Comparison of ENCODE assay signal across 16 cellular contexts in genomic region chr6:42519779-42520178, GRCh38. TPM values are rescaled to one million over a fixed set of nuclear protein-coding genes. Genes with fewer than 3 reads are reported as not detected.
DNase-seq lines count a peak whose midpoint lies in the region; ATAC-seq and TF ChIP-seq lines count a peak whose summit lies in the region.
"Had no signal": no experiment of that assay in that cellular context is flagged by ENCODE, and none has a peak within 500 bp of the region (broad histone marks: within the 10 kb centered on the region; RNA-seq: fewer than 3 reads in every experiment).

No MANE protein-coding gene starts in this region.

- H3K4me1 ChIP-seq in OCI-LY3 (ENCODE audit: low read length), result peaks cover 46% of the 10 kb centered on the region
- peaks cover 33% of the 10 kb centered on the region for H3K4me1 ChIP-seq in osteoblast (ENCODE audit: insufficient read depth, low read length)
- H3K4me1 ChIP-seq: BLaER1, HAP-1 had no signal

- H3K79me2 ChIP-seq in OCI-LY3 (ENCODE audit: low read length) (no peaks in the 10 kb centered on the region), osteoblast (ENCODE audit: insufficient read depth, low read length) (no peaks in the 10 kb centered on the region)

- H3K4me3 Mint-ChIP-seq in activated T-cell treated with anti-CD3 and anti-CD28 coated beads, Interleukin-2, amount 50 U/mL, for 24 hours, result no peak overlapping the region
- no peak overlapping the region for H3K4me3 Mint-ChIP-seq in activated T-cell treated with anti-CD3 and anti-CD28 coated beads, Interleukin-2, amount 50 U/mL, for 72 hours
- no peak overlapping the region for H3K4me3 Mint-ChIP-seq in mesothelial cell of epicardium
- H3K4me3 Mint-ChIP-seq: CD14-positive monocyte; CD4-positive, alpha-beta memory T cell had no signal

- peaks cover 5% of the 10 kb centered on the region for H3K36me3 Mint-ChIP-seq in activated T-cell treated with anti-CD3 and anti-CD28 coated beads, Interleukin-2, amount 50 U/mL, for 24 hours (ENCODE audit: low read depth)
- peaks cover 2 to 7% of the 10 kb centered on the region in 2 donors for H3K36me3 Mint-ChIP-seq in activated T-cell treated with anti-CD3 and anti-CD28 coated beads, Interleukin-2, amount 50 U/mL, for 72 hours (ENCODE audit: insufficient read depth in 2 of 2)
- peaks cover 2% of the 10 kb centered on the region for H3K36me3 Mint-ChIP-seq in mesothelial cell of epicardium
- H3K36me3 Mint-ChIP-seq: CD14-positive monocyte had no signal

- peaks cover 7% of the 10 kb centered on the region for H3K36me3 ChIP-seq in OCI-LY3 (replicated peaks; ENCODE audit: low read depth, low read length)
- H3K36me3 ChIP-seq in osteoblast (ENCODE audit: insufficient read depth, low read length), result no peaks in the 10 kb centered on the region
- H3K36me3 ChIP-seq: BLaER1, HAP-1 had no signal

- no peak for DNase-seq in activated T-cell treated with anti-CD3 and anti-CD28 coated beads, Interleukin-2, amount 50 U/mL, for 24 hours
- no peak for DNase-seq in activated T-cell treated with anti-CD3 and anti-CD28 coated beads, Interleukin-2, amount 50 U/mL, for 72 hours
- DNase-seq in osteoblast (ENCODE audit: insufficient read length, low spot score, missing footprints) (no peak), NCI-H146 (lab: John Stamatoyannopoulos, UW) (no peak), mesothelial cell of epicardium (ENCODE audit: low spot score in 2 of 2, unreplicated experiment in 2 of 2) (no peak)
- no peak for DNase-seq in activated CD4-positive, CD25-positive, alpha-beta regulatory T cell treated with anti-CD3 and anti-CD28 coated beads, Interleukin-2, amount 50 U/mL, for 72 hours
- DNase-seq: 8988T; CD4-positive, alpha-beta memory T cell; DMS79 treated with DMSO at 0.1 percent for 48 hours; GF-D8; IMR-90 had no signal

- H3K27me3 ChIP-seq in OCI-LY3 (ENCODE audit: low read depth, low read length) (no peaks in the 10 kb centered on the region), osteoblast (ENCODE audit: insufficient read depth, low read length) (no peaks in the 10 kb centered on the region)
- H3K27me3 ChIP-seq: BLaER1 had no signal

- H3K27ac ChIP-seq in OCI-LY3 (ENCODE audit: low read length), result peak overlapping the region; percentile 98
- peak overlapping the region; percentile 74 for H3K27ac ChIP-seq in osteoblast (ENCODE audit: low read depth, low read length)
- H3K27ac ChIP-seq: BLaER1, HL-60 had no signal

- ATAC-seq in activated T-cell treated with anti-CD3 and anti-CD28 coated beads, Interleukin-2, amount 50 U/mL, for 72 hours (replicated peaks in 1 of 2), result no peak

- H3K9me3 Mint-ChIP-seq in activated T-cell treated with anti-CD3 and anti-CD28 coated beads, Interleukin-2, amount 50 U/mL, for 24 hours, result peaks cover 7% of the 10 kb centered on the region
- H3K9me3 Mint-ChIP-seq in activated T-cell treated with anti-CD3 and anti-CD28 coated beads, Interleukin-2, amount 50 U/mL, for 72 hours, result peaks cover 7 to 8% of the 10 kb centered on the region in 2 donors
- peaks cover 8% of the 10 kb centered on the region for H3K9me3 Mint-ChIP-seq in mesothelial cell of epicardium

- H3K4me2 ChIP-seq in OCI-LY3 (ENCODE audit: low read length), result no peak overlapping the region
- H3K4me2 ChIP-seq in osteoblast (ENCODE audit: insufficient read depth, low read length), result no peak overlapping the region
- H3K4me2 ChIP-seq: BLaER1 had no signal

- H3K27me3 Mint-ChIP-seq in activated T-cell treated with anti-CD3 and anti-CD28 coated beads, Interleukin-2, amount 50 U/mL, for 24 hours, result no peaks in the 10 kb centered on the region
- H3K27me3 Mint-ChIP-seq in activated T-cell treated with anti-CD3 and anti-CD28 coated beads, Interleukin-2, amount 50 U/mL, for 72 hours (ENCODE audit: low read depth), result no peaks in the 10 kb centered on the region
- no peaks in the 10 kb centered on the region for H3K27me3 Mint-ChIP-seq in mesothelial cell of epicardium (ENCODE audit: low read depth)
- H3K27me3 Mint-ChIP-seq: CD4-positive, alpha-beta memory T cell had no signal

- H4K20me1 ChIP-seq in OCI-LY3 (ENCODE audit: insufficient read depth, low read length), result no peaks in the 10 kb centered on the region
- no peaks in the 10 kb centered on the region for H4K20me1 ChIP-seq in osteoblast (ENCODE audit: insufficient read depth, low read length)
- H4K20me1 ChIP-seq: BLaER1 had no signal

- TF ChIP-seq CTCF in OCI-LY3 (IDR thresholded peaks at IDR 0.05; ENCODE audit: low read depth, low read length), result no peak
- TF ChIP-seq CTCF in osteoblast (IDR thresholded peaks at IDR 0.05; ENCODE audit: extremely low read depth, low read depth, low read length), result no peak
- TF ChIP-seq CTCF in mesothelial cell of epicardium (IDR thresholded peaks at IDR 0.05; ENCODE audit: unreplicated experiment), result no peak

- H3K4me1 Mint-ChIP-seq in activated T-cell treated with anti-CD3 and anti-CD28 coated beads, Interleukin-2, amount 50 U/mL, for 24 hours (ENCODE audit: low read depth), result peaks cover 27% of the 10 kb centered on the region
- peaks cover 21% of the 10 kb centered on the region for H3K4me1 Mint-ChIP-seq in activated T-cell treated with anti-CD3 and anti-CD28 coated beads, Interleukin-2, amount 50 U/mL, for 72 hours (ENCODE audit: low read depth)
- H3K4me1 Mint-ChIP-seq in mesothelial cell of epicardium, result peaks cover 5% of the 10 kb centered on the region

- H3K4me3 ChIP-seq in OCI-LY3 (ENCODE audit: low read length), result no peak overlapping the region
- no peak overlapping the region for H3K4me3 ChIP-seq in osteoblast (ENCODE audit: insufficient read depth, low read length)
- H3K4me3 ChIP-seq: BLaER1, HAP-1 had no signal

- peaks cover 13% of the 10 kb centered on the region for H3K9me3 ChIP-seq in OCI-LY3 (ENCODE audit: insufficient read depth, low read length)
- H3K9me3 ChIP-seq in osteoblast (ENCODE audit: low read depth, low read length), result no peaks in the 10 kb centered on the region
- H3K9me3 ChIP-seq: HAP-1 had no signal

- peak overlapping the region; percentile 96 for H3K27ac Mint-ChIP-seq in activated T-cell treated with anti-CD3 and anti-CD28 coated beads, Interleukin-2, amount 50 U/mL, for 24 hours
- no peak overlapping the region for H3K27ac Mint-ChIP-seq in activated T-cell treated with anti-CD3 and anti-CD28 coated beads, Interleukin-2, amount 50 U/mL, for 72 hours
- H3K27ac Mint-ChIP-seq in mesothelial cell of epicardium, result no peak overlapping the region
- H3K27ac Mint-ChIP-seq: CD4-positive, alpha-beta memory T cell had no signal

- no peak overlapping the region for H2AFZ ChIP-seq in OCI-LY3 (ENCODE audit: low read depth, low read length)
- H2AFZ ChIP-seq in osteoblast (ENCODE audit: low read length), result no peak overlapping the region

- peak overlapping the region; percentile 89; the same call in 1 of the 2 replicates for H3K9ac ChIP-seq in OCI-LY3 (ENCODE audit: low read length)
- H3K9ac ChIP-seq: BLaER1 had no signal

RNA-seq across cellular contexts. Expression of gene UBR2, which starts 44.0 kb away (rescaled TPM):
- 10 to 100 TPM; 33.9 to 36.9 TPM for total RNA-seq in activated T-cell treated with anti-CD3 and anti-CD28 coated beads, Interleukin-2, amount 50 U/mL, for 72 hours
- total RNA-seq in osteoblast (31.5 and 32.1 TPM in 2 replicates), mesothelial cell of epicardium (26.8 to 28.4 TPM (median 28.2 TPM) in 3 replicates)
